1 cellular context compared by ENCODE assay signal in genomic region chr16:84947996-84948854, GRCh38.
A peak's percentile ranks its signal among the peaks of the same experiment; 100 is the strongest.
TF ChIP-seq lines count a peak whose summit lies in the region.

No MANE protein-coding gene starts in this region.

TF ChIP-seq in HepG2, 621 proteins besides CTCF, POLR2A, EP300 and RAD21 (continued from another document and continues in another):
- TF ChIP-seq AHDC1 (CRISPR knock-in tag; IDR thresholded peaks at IDR 0.05; ENCODE audit: borderline replicate concordance) (peak; percentile 40; the same call in 1 of the 2 replicates), ZNF672 (CRISPR knock-in tag; IDR thresholded peaks at IDR 0.05) (no peak), ETS1 (CRISPR knock-in tag; IDR thresholded peaks at IDR 0.05) (no peak), ZNF550 (CRISPR knock-in tag; IDR thresholded peaks at IDR 0.05; ENCODE audit: borderline replicate concordance) (no peak), SMARCE1 (IDR thresholded peaks at IDR 0.05; ENCODE audit: borderline replicate concordance) (no peak), AGO2 (optimal IDR thresholded peaks at IDR 0.05; ENCODE audit: low read depth, low read length) (no peak), ZNF572 (CRISPR knock-in tag; IDR thresholded peaks at IDR 0.05) (0 out of 2 replicates have a peak, but pooled peaks have one; percentile 15), ZNF7 (CRISPR knock-in tag; IDR thresholded peaks at IDR 0.05) (no peak), CAMTA2 (CRISPR knock-in tag; IDR thresholded peaks at IDR 0.05; ENCODE audit: borderline replicate concordance) (peak; percentile 84; the same call in 1 of the 2 replicates), HHEX (CRISPR knock-in tag; IDR thresholded peaks at IDR 0.05) (no peak), ZNF598 (CRISPR knock-in tag; IDR thresholded peaks at IDR 0.05; ENCODE audit: borderline replicate concordance) (0 out of 2 replicates have a peak, but pooled peaks have one; percentile 43), SRY (CRISPR knock-in tag; IDR thresholded peaks at IDR 0.05) (no peak), GFI1 (CRISPR knock-in tag; IDR thresholded peaks at IDR 0.05; ENCODE audit: borderline replicate concordance) (no peak), CENPBD1 (CRISPR knock-in tag; IDR thresholded peaks at IDR 0.05; ENCODE audit: borderline replicate concordance, low read depth) (no peak), CREB3 (CRISPR knock-in tag; IDR thresholded peaks at IDR 0.05) (no peak), ZNF232 (CRISPR knock-in tag; IDR thresholded peaks at IDR 0.05; ENCODE audit: borderline replicate concordance) (peak; percentile 56; the same call in 1 of the 2 replicates), FOXC1 (CRISPR knock-in tag; IDR thresholded peaks at IDR 0.05; ENCODE audit: borderline replicate concordance) (peak; percentile 57; the same call in 1 of the 2 replicates), KAT7 (CRISPR knock-in tag; IDR thresholded peaks at IDR 0.05; ENCODE audit: borderline replicate concordance) (no peak; the same call in 1 of the 2 replicates), TOPORS (CRISPR knock-in tag; IDR thresholded peaks at IDR 0.05) (no peak; the same call in 1 of the 2 replicates), HIC2 (CRISPR knock-in tag; IDR thresholded peaks at IDR 0.05; ENCODE audit: low read depth) (peak; percentile 67; the same call in 1 of the 2 replicates), ZNF543 (CRISPR knock-in tag; IDR thresholded peaks at IDR 0.05) (peak; percentile 78; the same call in 1 of the 2 replicates), POGK (CRISPR knock-in tag; conservative IDR thresholded peaks at IDR 0.05) (no peak), GABPB1 (CRISPR knock-in tag; IDR thresholded peaks at IDR 0.05) (peak; percentile 80), ZGPAT (CRISPR knock-in tag; IDR thresholded peaks at IDR 0.05) (peak; percentile 35; the same call in 1 of the 2 replicates), IRF1 (CRISPR knock-in tag; IDR thresholded peaks at IDR 0.05; ENCODE audit: low read depth) (no peak), MIXL1 (CRISPR knock-in tag; IDR thresholded peaks at IDR 0.05) (no peak), ZNF224 (CRISPR knock-in tag; IDR thresholded peaks at IDR 0.05) (no peak), ZNF326 (CRISPR knock-in tag; IDR thresholded peaks at IDR 0.05; ENCODE audit: borderline replicate concordance) (no peak), SALL2 (CRISPR knock-in tag; IDR thresholded peaks at IDR 0.05) (no peak), TFAP4 (IDR thresholded peaks at IDR 0.05; ENCODE audit: borderline replicate concordance, low read depth) (peak; percentile 62; the same call in 1 of the 2 replicates), NFE2L2 (IDR thresholded peaks at IDR 0.05; ENCODE audit: low read length) (no peak), NBN (conservative IDR thresholded peaks at IDR 0.05) (no peak), THAP9 (CRISPR knock-in tag; IDR thresholded peaks at IDR 0.05; ENCODE audit: borderline replicate concordance) (no peak), ZBTB39 (CRISPR knock-in tag; IDR thresholded peaks at IDR 0.05) (no peak), XBP1 (CRISPR knock-in tag; IDR thresholded peaks at IDR 0.05) (no peak), TCF12 (IDR thresholded peaks at IDR 0.05) (no peak), TCF12 (CRISPR knock-in tag; IDR thresholded peaks at IDR 0.05) (no peak), KDM4B (CRISPR knock-in tag; IDR thresholded peaks at IDR 0.05) (no peak)
